Comparison of ENCODE assay signal across 20 cellular contexts in genomic region chr17:10169274-10169673, GRCh38. TPM values are rescaled to one million over a fixed set of nuclear protein-coding genes. Genes with fewer than 3 reads are reported as not detected.
A peak's percentile ranks its signal among the peaks of the same experiment; 100 is the strongest.
DNase-seq lines count a peak whose midpoint lies in the region; ATAC-seq and TF ChIP-seq lines count a peak whose summit lies in the region.
"Had no signal": no experiment of that assay in that cellular context is flagged by ENCODE, and none has a peak within 500 bp of the region (broad histone marks: within the 10 kb centered on the region; RNA-seq: fewer than 3 reads in every experiment).

No MANE protein-coding gene starts in this region.

- no peaks in the 10 kb centered on the region for H3K36me3 ChIP-seq in smooth muscle cell (ENCODE audit: low read depth)
- H3K36me3 ChIP-seq: MG63 had no signal

- H3K79me2 ChIP-seq in smooth muscle cell (ENCODE audit: low read depth), result peaks cover 70% of the 10 kb centered on the region

- ATAC-seq in GM19351 (IDR thresholded peaks at IDR 0.05; ENCODE audit: unreplicated experiment), result no peak
- ATAC-seq: GM12878, GM23338, Panc1, Right ventricle myocardium inferior had no signal

- H3K27ac ChIP-seq in smooth muscle cell (ENCODE audit: low read depth), result peak overlapping the region; percentile 86
- H3K27ac ChIP-seq: C4-2B, KMS-11, SK-N-MC had no signal

- 16% methylated on average over 4 of the region's 4 CpGs for WGBS in smooth muscle cell (ENCODE audit: low lambda C conversion rate)

- DNase-seq in CD14-positive monocyte (ENCODE audit: low spot score) (no peak), MV-4-11 (lab: John Stamatoyannopoulos, UW) (peak; percentile 81), fibroblast of villous mesenchyme (ENCODE audit: low read depth) (peak; percentile 89), smooth muscle cell (lab: John Stamatoyannopoulos, UW; ENCODE audit: unreplicated experiment) (no peak), mesothelial cell of epicardium (ENCODE audit: low spot score in 2 of 2, unreplicated experiment in 2 of 2) (no peak)
- no peak for DNase-seq in activated T-cell treated with anti-CD3 and anti-CD28 coated beads, Interleukin-2, amount 50 U/mL, for 1 hour
- DNase-seq: Caco-2, MG63, NCI-H1417, NCI-H1930, NCI-H2171, NCI-H774 had no signal

- intact Hi-C loops in CD14-positive monocyte (cut with micrococcal nuclease), result no loop called here

- H2AFZ ChIP-seq in smooth muscle cell (ENCODE audit: low read depth), result no peak overlapping the region
- H2AFZ ChIP-seq: GM23338 had no signal

- no peak overlapping the region for H3K9ac ChIP-seq in smooth muscle cell (ENCODE audit: low read depth)
- H3K9ac ChIP-seq: KMS-11 had no signal

- H3K27me3 Mint-ChIP-seq in CD14-positive monocyte (ENCODE audit: low read depth in 3 of 3) (peaks cover 0 to 4% (median 2%) of the 10 kb centered on the region in 3 donors), mesothelial cell of epicardium (ENCODE audit: low read depth) (no peaks in the 10 kb centered on the region)

- peak overlapping the region; percentile 16 for H3K4me2 ChIP-seq in smooth muscle cell
- H3K4me2 ChIP-seq: GM23338, KMS-11 had no signal

- H3F3A ChIP-seq in smooth muscle cell (ENCODE audit: low read depth), result peaks cover 7% of the 10 kb centered on the region

- H3K27ac Mint-ChIP-seq in CD14-positive monocyte (peak overlapping the region; percentile 65 to 100 (median 75)), mesothelial cell of epicardium (no peak overlapping the region)
- H3K27ac Mint-ChIP-seq: GM23338 had no signal

- H3K4me3 Mint-ChIP-seq in CD14-positive monocyte, result no peak overlapping the region
- H3K4me3 Mint-ChIP-seq in mesothelial cell of epicardium, result no peak overlapping the region
- H3K4me3 Mint-ChIP-seq: GM23338 had no signal

- H3K4me1 ChIP-seq in smooth muscle cell (ENCODE audit: low read depth), result peaks cover 19% of the 10 kb centered on the region
- H3K4me1 ChIP-seq: Caco-2 had no signal

- peaks cover 71% of the 10 kb centered on the region for H3K4me1 Mint-ChIP-seq in CD14-positive monocyte
- H3K4me1 Mint-ChIP-seq in mesothelial cell of epicardium, result peaks cover 22% of the 10 kb centered on the region

- no peaks in the 10 kb centered on the region for H3K27me3 ChIP-seq in smooth muscle cell (ENCODE audit: low read depth)

- no peaks in the 10 kb centered on the region for H3K9me3 ChIP-seq in smooth muscle cell (replicated peaks; ENCODE audit: low read depth)
- H3K9me3 ChIP-seq: Caco-2 had no signal

- peaks cover 0 to 2% (median 0%) of the 10 kb centered on the region in 7 donors for H3K9me3 Mint-ChIP-seq in CD14-positive monocyte
- H3K9me3 Mint-ChIP-seq in mesothelial cell of epicardium, result peaks cover 5% of the 10 kb centered on the region

- H3K4me3 ChIP-seq in fibroblast of villous mesenchyme (ENCODE audit: low read depth, low read length), result no peak overlapping the region
- H3K4me3 ChIP-seq in smooth muscle cell, result no peak overlapping the region
- H3K4me3 ChIP-seq: GM12878, GM23338, MG63, SK-N-MC had no signal

- peaks cover 62% of the 10 kb centered on the region for H4K20me1 ChIP-seq in smooth muscle cell (ENCODE audit: low read depth)

- H3K36me3 Mint-ChIP-seq in CD14-positive monocyte (peaks cover 3 to 20% of the 10 kb centered on the region in 2 donors), mesothelial cell of epicardium (no peaks in the 10 kb centered on the region)

- TF ChIP-seq CTCF in CD14-positive monocyte (IDR thresholded peaks at IDR 0.05), result no peak
- no peak for TF ChIP-seq CTCF in fibroblast of villous mesenchyme (IDR thresholded peaks at IDR 0.05; ENCODE audit: insufficient read depth, low read depth, low read length)
- no peak for TF ChIP-seq CTCF in smooth muscle cell (IDR thresholded peaks at IDR 0.05; ENCODE audit: borderline replicate concordance, insufficient read depth, poor library complexity, severe bottlenecking)
- TF ChIP-seq CTCF in mesothelial cell of epicardium (IDR thresholded peaks at IDR 0.05; ENCODE audit: unreplicated experiment), result no peak

RNA-seq across cellular contexts. Expression of gene GAS7, which starts 29.1 kb away (rescaled TPM):
- polyA plus RNA-seq in CD14-positive monocyte (10 to 100 TPM; 53.1 to 66.6 TPM), smooth muscle cell (73.9 and 86.8 TPM in 2 replicates)
- total RNA-seq in fibroblast of villous mesenchyme (4.5 and 8.6 TPM in 2 replicates), smooth muscle cell (103 and 127 TPM in 2 replicates), mesothelial cell of epicardium (41.0 to 47.7 TPM (median 44.0 TPM) in 3 replicates)

Comparison
In these comparisons a context has a peak if more than half of its experiments do, and no peak if none do; other contexts are left out.
1. DNase-seq: peak in MV-4-11 (single experiment) and fibroblast of villous mesenchyme (single experiment); none in CD14-positive monocyte (single experiment), smooth muscle cell (single experiment), mesothelial cell of epicardium (0 of 2) and activated T-cell treated with anti-CD3 and anti-CD28 coated beads, Interleukin-2, amount 50 U/mL, for 1 hour (single experiment).